In the genomic region with DNA sequence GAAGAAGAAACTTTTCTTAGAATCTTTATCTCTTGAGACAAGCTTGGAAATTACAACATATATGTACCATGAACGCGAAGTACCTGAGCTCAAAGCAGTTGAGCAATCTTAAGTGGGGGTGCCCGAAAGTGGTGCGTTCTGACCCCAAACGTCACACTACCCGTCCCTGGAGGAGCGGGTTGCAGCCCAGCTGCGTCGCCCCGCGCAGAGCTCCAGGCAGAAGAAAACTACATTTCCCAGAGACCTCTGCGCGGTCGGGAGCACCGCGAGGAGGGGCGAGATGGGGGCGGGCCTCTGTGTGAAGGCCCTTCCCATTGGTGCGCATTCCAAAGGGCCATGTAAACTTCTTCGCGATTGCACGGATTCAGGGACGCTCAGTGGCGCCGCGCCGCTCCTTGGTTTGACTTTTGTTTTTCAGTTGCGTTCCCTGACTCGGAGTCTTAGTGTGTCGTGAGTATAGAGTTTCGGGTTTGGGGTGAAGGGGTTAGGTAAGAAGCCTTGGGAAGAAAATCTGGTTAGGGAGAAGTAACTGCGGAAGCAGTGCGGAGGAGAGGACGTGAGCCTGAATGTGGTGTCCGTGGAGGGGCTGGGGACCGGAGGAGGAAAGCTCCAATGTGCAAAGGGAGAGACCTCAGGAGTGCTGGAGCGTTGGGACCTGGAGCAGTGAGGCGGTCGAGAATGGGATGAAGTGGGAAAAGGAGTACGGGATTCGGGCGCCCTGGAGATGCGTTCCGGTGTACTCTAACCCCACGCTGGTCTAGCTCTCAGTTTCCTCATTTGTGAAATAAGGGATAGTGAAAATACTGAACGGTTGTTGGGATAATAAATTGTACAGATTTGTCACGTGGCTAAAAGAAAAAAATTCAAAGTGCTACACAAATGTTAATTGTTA, we compare ENCODE assay signal across 8 cellular contexts.
DNase-seq lines count a peak whose midpoint lies in the region; ATAC-seq lines count a peak whose summit lies in the region.

A gene (plus strand): TSS at position 410 of the 892 bp plus-strand sequence. CDS start 7,740 bp downstream, outside the sequence.

- in situ Hi-C loops in T47D (cut with HindIII; ENCODE audit: low pct_unique_long_range_greater_than_20kb, low sequenced_read_pairs): no loop called here

- DNase-seq in SW480 (ENCODE audit: low spot score) (peak; percentile 95), T47D (ENCODE audit: low read depth in 1 of 2, low spot score in 1 of 2) (peak; percentile 55 to 95), iris pigment epithelial cell (ENCODE audit: low read depth) (peak; percentile 91), GOT3 (lab: John Stamatoyannopoulos, UW) (no peak), kidney glomerular epithelial cell (lab: John Stamatoyannopoulos, UW) (no peak)
- DNase-seq in stimulated activated CD4-positive, alpha-beta T cell treated with anti-CD3 and anti-CD28 coated beads, Interleukin-1b, Interleukin-23, amount 100 ng/mL, for 1 hour (ENCODE audit: low read depth in 2 of 2): peak; percentile 77 to 88

- ATAC-seq in GM18520 (IDR thresholded peaks at IDR 0.05; ENCODE audit: unreplicated experiment) (peak; percentile 94), HG03039 (IDR thresholded peaks at IDR 0.05; ENCODE audit: unreplicated experiment) (peak; percentile 96)

Comparison
In these comparisons a context has a peak if more than half of its experiments do, and no peak if none do; other contexts are left out.
1. DNase-seq: peak in SW480 (single experiment), T47D (2 of 2), iris pigment epithelial cell (single experiment) and stimulated activated CD4-positive, alpha-beta T cell treated with anti-CD3 and anti-CD28 coated beads, Interleukin-1b, Interleukin-23, amount 100 ng/mL, for 1 hour (2 of 2); none in GOT3 (single experiment) and kidney glomerular epithelial cell (single experiment).